20 cellular contexts compared by ENCODE assay signal in the genomic region with DNA sequence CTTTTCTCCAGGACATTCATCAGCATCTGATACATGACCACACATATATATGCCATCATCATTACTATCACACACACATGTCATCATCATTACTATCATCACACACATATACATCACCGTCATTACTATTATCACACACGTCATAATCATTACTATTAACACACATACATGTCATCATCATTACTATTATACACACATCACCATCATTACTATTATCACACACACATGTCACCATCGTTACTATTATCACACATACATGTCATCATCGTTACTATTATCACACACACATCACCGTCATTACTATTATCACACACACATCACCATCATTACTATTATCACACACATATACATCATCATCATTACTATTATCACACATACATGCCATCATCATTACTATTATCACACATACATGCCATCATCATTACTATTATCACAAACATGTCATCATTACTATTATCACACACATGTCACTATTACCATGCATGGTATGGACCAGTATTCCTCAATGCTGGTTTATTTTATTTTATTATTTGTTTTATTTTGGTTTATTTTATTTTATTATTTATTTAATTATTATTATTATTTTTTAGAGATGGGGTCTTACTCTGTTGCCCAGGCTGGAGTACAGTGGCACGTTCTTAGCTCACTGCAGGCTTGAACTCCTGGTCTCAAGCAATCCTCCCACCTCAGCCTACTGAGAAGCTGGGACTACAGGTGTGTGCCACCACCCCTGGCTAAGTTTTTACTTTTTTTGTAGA. TPM values are rescaled to one million over a fixed set of nuclear protein-coding genes. Genes with fewer than 3 reads are reported as not detected.
DNase-seq lines count a peak whose midpoint lies in the region; ATAC-seq, FAIRE-seq and TF ChIP-seq lines count a peak whose summit lies in the region.
"Had no signal": no experiment of that assay in that cellular context is flagged by ENCODE, and none has a peak within 500 bp of the region (broad histone marks: within the 10 kb centered on the region; RNA-seq: fewer than 3 reads in every experiment).

No MANE protein-coding gene starts in this region.

- no peak for ATAC-seq in GM21381 (IDR thresholded peaks at IDR 0.05; ENCODE audit: unreplicated experiment)

- H3K4me1 ChIP-seq in esophagus squamous epithelium, result no peaks in the 10 kb centered on the region
- H3K4me1 ChIP-seq: HAP-1 had no signal

- TF ChIP-seq CTCF in esophagus squamous epithelium (IDR thresholded peaks at IDR 0.05), result no peak

- H3K36me3 ChIP-seq in esophagus squamous epithelium, result no peaks in the 10 kb centered on the region
- H3K36me3 ChIP-seq: HAP-1 had no signal

- WGBS in esophagus squamous epithelium, 2 donors, result 84 to 87% methylated on average over 6 of the region's 6 CpGs

- no peaks in the 10 kb centered on the region for H3K27me3 ChIP-seq in esophagus squamous epithelium

- TF ChIP-seq POLR2A in GM12891 (IDR thresholded peaks at IDR 0.05; ENCODE audit: low read depth, low read length) (no peak), esophagus squamous epithelium (IDR thresholded peaks at IDR 0.05) (no peak)

- peak; percentile 69 for FAIRE-seq in GM12891 (lab: Jason Lieb, UNC)
- peak; percentile 58 for FAIRE-seq in HTR-8/SVneo (lab: Jason Lieb, UNC)
- FAIRE-seq in colon (lab: Jason Lieb, UNC), result peak; percentile 24
- FAIRE-seq: A204.1, D721Med, GM19239 had no signal

- no peak overlapping the region for H3K4me3 ChIP-seq in esophagus squamous epithelium
- H3K4me3 ChIP-seq: GM23248, HAP-1 had no signal

- no peak for DNase-seq in GM12891 (ENCODE audit: insufficient read length, low spot score)
- DNase-seq in HTR-8/SVneo (ENCODE audit: insufficient read length, low spot score), result no peak
- DNase-seq in esophagus squamous epithelium (lab: John Stamatoyannopoulos, UW), result no peak
- no peak for DNase-seq in epidermal melanocyte (ENCODE audit: insufficient read length, low spot score)
- DNase-seq: AML-193; Caco-2; CD4-positive, alpha-beta T cell; DMS153; DMS79; GDM1; GM23248; HFFc6 had no signal

- no peaks in the 10 kb centered on the region for H3K9me3 ChIP-seq in esophagus squamous epithelium
- H3K9me3 ChIP-seq: HAP-1 had no signal

- no peak overlapping the region for H3K27ac ChIP-seq in esophagus squamous epithelium
- H3K27ac ChIP-seq: C4-2B, GM23248, HL-60 had no signal

- intact Hi-C loops in esophagus squamous epithelium (cut with DNase I), result no loop called here

TF ChIP-seq in GM12891, 5 proteins besides CTCF, POLR2A, EP300 and RAD21:
- TF ChIP-seq POLR2AphosphoS5 (IDR thresholded peaks at IDR 0.05; ENCODE audit: low read depth, low read length), result no peak
- no peak for TF ChIP-seq TAF1 (IDR thresholded peaks at IDR 0.05; ENCODE audit: low read depth, low read length)
TF ChIP-seq in GM12891: peak in this region for 0.

RNA-seq across cellular contexts. Expression of a gene that starts 46.3 kb away (rescaled TPM):
- polyA plus RNA-seq in GM12891 (2012; ENCODE audit: low read depth, missing spikeins), result 6.6 TPM
- 10 to 100 TPM; 14.1 to 18.4 (median 14.9) TPM for total RNA-seq in esophagus squamous epithelium
